Comparison of ENCODE assay signal across 12 cellular contexts in the genomic region with DNA sequence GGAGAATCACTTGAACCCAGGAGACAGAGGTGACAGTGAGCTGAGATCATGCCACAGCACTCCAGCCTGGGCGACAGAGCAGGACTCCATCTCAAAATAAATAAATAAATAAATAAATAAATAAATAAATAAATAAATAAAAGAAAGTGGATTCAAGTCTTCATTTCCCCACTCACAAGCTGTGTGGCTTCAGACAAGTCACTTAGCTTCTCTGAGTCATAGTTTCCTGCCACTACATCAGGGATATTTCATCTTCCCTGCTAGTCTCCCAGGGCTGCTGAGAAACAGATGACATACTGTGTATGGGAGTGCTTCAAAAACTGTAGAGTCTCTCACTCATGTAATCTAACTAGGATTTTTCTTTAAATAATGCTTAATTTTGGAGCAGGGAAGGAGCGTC. TPM values are rescaled to one million over a fixed set of nuclear protein-coding genes. Genes with fewer than 3 reads are reported as not detected.
DNase-seq lines count a peak whose midpoint lies in the region; ATAC-seq, FAIRE-seq and TF ChIP-seq lines count a peak whose summit lies in the region.
"Had no signal": no experiment of that assay in that cellular context is flagged by ENCODE, and none has a peak within 500 bp of the region (broad histone marks: within the 10 kb centered on the region; RNA-seq: fewer than 3 reads in every experiment).

No MANE protein-coding gene starts in this region.

- H3K14ac ChIP-seq in mesenchymal stem cell (ENCODE audit: low read length in 2 of 2) = no peak overlapping the region

- H2BK15ac ChIP-seq in mesenchymal stem cell (ENCODE audit: low read depth, poor library complexity, severe bottlenecking) = no peak overlapping the region

- H2BK5ac ChIP-seq in mesenchymal stem cell (ENCODE audit: low read depth, low read length, poor library complexity, severe bottlenecking) = no peak overlapping the region

- peak overlapping the region in 1 of 2 experiments; percentile 43 for H3K4ac ChIP-seq in mesenchymal stem cell (ENCODE audit: low read depth in 1 of 2, low read length in 2 of 2)

- no peak overlapping the region for H3K4me3 ChIP-seq in cardiac fibroblast (replicated peaks in 1 of 2; ENCODE audit: low read depth in 2 of 2, low read length in 2 of 2)
- no peak overlapping the region for H3K4me3 ChIP-seq in mesenchymal stem cell (ENCODE audit: insufficient read depth in 1 of 2, low read depth in 1 of 2, low read length in 2 of 2)
- H3K4me3 ChIP-seq: SK-N-MC had no signal

- no peak overlapping the region for H2AK5ac ChIP-seq in mesenchymal stem cell (ENCODE audit: low read length, severe bottlenecking)

- FAIRE-seq in D721Med (lab: Jason Lieb, UNC) = no peak

- ATAC-seq in GM19452 (IDR thresholded peaks at IDR 0.05; ENCODE audit: unreplicated experiment) = no peak

- 76% methylated on average over 1 of the region's 2 CpGs for WGBS in mesenchymal stem cell

- no peak overlapping the region for H3K4me2 ChIP-seq in mesenchymal stem cell (ENCODE audit: low read length, poor library complexity, severe bottlenecking)

- H3K4me1 ChIP-seq in mesenchymal stem cell (ENCODE audit: control insufficient read depth, insufficient read depth, low read depth, low read length) = peaks cover 5% of the 10 kb centered on the region

- H2BK12ac ChIP-seq in mesenchymal stem cell (ENCODE audit: low read length in 2 of 2) = no peak overlapping the region

- H3K79me1 ChIP-seq in mesenchymal stem cell (replicated peaks; ENCODE audit: low read length, poor library complexity, severe bottlenecking) = peaks cover 34% of the 10 kb centered on the region

- H3K27ac ChIP-seq in mesenchymal stem cell (ENCODE audit: low read length, poor library complexity, severe bottlenecking) = no peak overlapping the region

- no peak overlapping the region for H4K91ac ChIP-seq in mesenchymal stem cell (ENCODE audit: low read length)

- no peak overlapping the region for H2AFZ ChIP-seq in mesenchymal stem cell (ENCODE audit: low read depth, low read length)

- DNase-seq in Ammon's horn (ENCODE audit: low spot score) (peak; percentile 32), LHCN-M2 (ENCODE audit: low read depth) (peak; percentile 64), cardiac fibroblast (ENCODE audit: low read depth in 2 of 2) (peak; percentile 67 to 90), mesenchymal stem cell (peak; percentile 91), HuH-7 (ENCODE audit: low spot score) (no peak), D721Med (ENCODE audit: insufficient read length, low spot score) (no peak)
- DNase-seq in stimulated activated CD8-positive, alpha-beta memory T cell treated with anti-CD3 and anti-CD28 coated beads, Interleukin-4, amount 100 ng/mL, for 48 hours = no peak
- DNase-seq: activated CD4-positive, CD25-positive, alpha-beta regulatory T cell treated with anti-CD3 and anti-CD28 coated beads, Interleukin-2, amount 50 U/mL, for 72 hours; glutamatergic neuron; NCI-H510A treated with DMSO at 0.1 percent for 48 hours had no signal

- no peak overlapping the region for H3K23ac ChIP-seq in mesenchymal stem cell (ENCODE audit: low read length in 2 of 2)

- no peak overlapping the region for H2BK120ac ChIP-seq in mesenchymal stem cell (ENCODE audit: low read depth, low read length)

- peaks cover 0 to 9% of the 10 kb centered on the region in 2 experiments for H3K36me3 ChIP-seq in mesenchymal stem cell (ENCODE audit: control insufficient read depth in 1 of 2, insufficient read depth in 2 of 2, low read depth in 1 of 2, low read length in 2 of 2)

- H3K27me3 ChIP-seq in mesenchymal stem cell (ENCODE audit: control insufficient read depth in 1 of 2, insufficient read depth in 1 of 2, low read length in 2 of 2) = no peaks in the 10 kb centered on the region

- no peaks in the 10 kb centered on the region for H3K9me3 ChIP-seq in mesenchymal stem cell (ENCODE audit: control insufficient read depth, low read length)

- TF ChIP-seq CTCF in cardiac fibroblast (IDR thresholded peaks at IDR 0.05; ENCODE audit: low read depth, low read length) (no peak), D721Med (IDR thresholded peaks at IDR 0.05; ENCODE audit: insufficient read depth, missing control alignments) (no peak)

- no peak overlapping the region for H3K18ac ChIP-seq in mesenchymal stem cell (ENCODE audit: low read depth in 1 of 2, low read length in 2 of 2)

- no peak overlapping the region for H4K8ac ChIP-seq in mesenchymal stem cell (ENCODE audit: low read length)

- peak overlapping the region; percentile 88 for H3K9ac ChIP-seq in mesenchymal stem cell (ENCODE audit: low read length)

RNA-seq across cellular contexts. Expression of gene TBC1D9, which starts 37.2 kb away (rescaled TPM):
- total RNA-seq in LHCN-M2 (2014; rRNA removed) = 20.3 and 22.9 TPM in 2 replicates
- 5.8 TPM for polyA plus RNA-seq in LHCN-M2 (2012)
- 12.6 TPM for polyA plus RNA-seq in mesenchymal stem cell (2013, experiment 1 of 2)
- 12.3 TPM for polyA plus RNA-seq in mesenchymal stem cell (2013, experiment 2 of 2)

Comparison
In these comparisons a context has a peak if more than half of its experiments do, and no peak if none do; other contexts are left out.
1. DNase-seq: peak in Ammon's horn (single experiment), LHCN-M2 (single experiment), cardiac fibroblast (2 of 2) and mesenchymal stem cell (single experiment); none in HuH-7 (single experiment), D721Med (single experiment) and stimulated activated CD8-positive, alpha-beta memory T cell treated with anti-CD3 and anti-CD28 coated beads, Interleukin-4, amount 100 ng/mL, for 48 hours (single experiment).